In genomic region chr2:119697290-119698013, GRCh38 we compare ENCODE assay signal across 10 cellular contexts. TPM values are rescaled to one million over a fixed set of nuclear protein-coding genes. Genes with fewer than 3 reads are reported as not detected.
DNase-seq lines count a peak whose midpoint lies in the region; ATAC-seq and TF ChIP-seq lines count a peak whose summit lies in the region.
"Had no signal": no experiment of that assay in that cellular context is flagged by ENCODE, and none has a peak within 500 bp of the region (broad histone marks: within the 10 kb centered on the region; RNA-seq: fewer than 3 reads in every experiment).

No MANE protein-coding gene starts in this region.

- H3K27me3 Mint-ChIP-seq in progenitor cell of endocrine pancreas = peaks cover 24% of the 10 kb centered on the region

- peaks cover 13% of the 10 kb centered on the region for H3K4me1 Mint-ChIP-seq in progenitor cell of endocrine pancreas (ENCODE audit: low read depth)

- no peaks in the 10 kb centered on the region for H3K9me3 ChIP-seq in thymus (ENCODE audit: control insufficient read depth)
- H3K9me3 ChIP-seq: esophagus squamous epithelium had no signal

- H3K36me3 Mint-ChIP-seq in progenitor cell of endocrine pancreas (ENCODE audit: insufficient read depth) = no peaks in the 10 kb centered on the region

- no peak overlapping the region for H3K4me3 Mint-ChIP-seq in progenitor cell of endocrine pancreas (ENCODE audit: low read depth)

- no peaks in the 10 kb centered on the region for H3K9me3 Mint-ChIP-seq in progenitor cell of endocrine pancreas (ENCODE audit: low read depth)

- peaks cover 44% of the 10 kb centered on the region for H3K4me1 ChIP-seq in thymus (ENCODE audit: control insufficient read depth, insufficient read depth, low read length)

- ATAC-seq in HG02571 (IDR thresholded peaks at IDR 0.05; ENCODE audit: unreplicated experiment) = peak; percentile 93
- ATAC-seq in HG03457 (IDR thresholded peaks at IDR 0.05; ENCODE audit: unreplicated experiment) = no peak

- peak overlapping the region; percentile 64 for H3K27ac ChIP-seq in thymus (ENCODE audit: low read depth)
- H3K27ac ChIP-seq: esophagus squamous epithelium had no signal

- no peaks in the 10 kb centered on the region for H3K36me3 ChIP-seq in thymus (ENCODE audit: control insufficient read depth, insufficient read depth)
- H3K36me3 ChIP-seq: esophagus squamous epithelium had no signal

- H3K27me3 ChIP-seq in thymus (ENCODE audit: control insufficient read depth, insufficient read depth) = no peaks in the 10 kb centered on the region
- H3K27me3 ChIP-seq: esophagus squamous epithelium had no signal

- 50% methylated on average over 8 of the region's 8 CpGs for WGBS in thymus

- no peak for TF ChIP-seq CTCF in progenitor cell of endocrine pancreas (IDR thresholded peaks at IDR 0.05; ENCODE audit: unreplicated experiment)

- H3K27ac Mint-ChIP-seq in progenitor cell of endocrine pancreas = no peak overlapping the region

- peak in 4 of 6 experiments; percentile 3 to 22 (median 14) for DNase-seq in stimulated activated naive CD4-positive, alpha-beta T cell (lab: John Stamatoyannopoulos, UW)
- DNase-seq in stimulated activated naive CD4-positive, alpha-beta T cell treated with Interleukin-2 at 50 U/mL for 16 hours (lab: John Stamatoyannopoulos, UW) = no peak
- DNase-seq in NCI-H1694 treated with DMSO at 0.1 percent for 48 hours (lab: John Stamatoyannopoulos, UW) (peak; percentile 53), NCI-H446 treated with DMSO at 0.1 percent for 48 hours (lab: John Stamatoyannopoulos, UW) (no peak), progenitor cell of endocrine pancreas (ENCODE audit: low spot score, unreplicated experiment) (no peak)
- DNase-seq: C1 segment of cervical spinal cord, esophagus squamous epithelium had no signal

- no peak overlapping the region for H3K4me3 ChIP-seq in thymus (ENCODE audit: low read length)
- H3K4me3 ChIP-seq: esophagus squamous epithelium had no signal

RNA-seq across cellular contexts. Expression of gene TMEM177, which starts 18.5 kb away (rescaled TPM):
- 7.3 TPM for polyA plus RNA-seq in thymus
- 22.5 and 23.1 TPM in 2 replicates for total RNA-seq in progenitor cell of endocrine pancreas

Comparison
In these comparisons a context has a peak if more than half of its experiments do, and no peak if none do; other contexts are left out.
1. DNase-seq: peak in stimulated activated naive CD4-positive, alpha-beta T cell (4 of 6) and NCI-H1694 treated with DMSO at 0.1 percent for 48 hours (single experiment); none in stimulated activated naive CD4-positive, alpha-beta T cell treated with Interleukin-2 at 50 U/mL for 16 hours (single experiment), NCI-H446 treated with DMSO at 0.1 percent for 48 hours (single experiment) and progenitor cell of endocrine pancreas (single experiment).